Comparison of ENCODE assay signal across 9 cellular contexts in genomic region chr6:19851273-19852089, GRCh38. TPM values are rescaled to one million over a fixed set of nuclear protein-coding genes. Genes with fewer than 3 reads are reported as not detected.
DNase-seq lines count a peak whose midpoint lies in the region; ATAC-seq, FAIRE-seq and TF ChIP-seq lines count a peak whose summit lies in the region.
"Had no signal": no experiment of that assay in that cellular context is flagged by ENCODE, and none has a peak within 500 bp of the region (broad histone marks: within the 10 kb centered on the region; RNA-seq: fewer than 3 reads in every experiment).

No MANE protein-coding gene starts in this region.

- no peaks in the 10 kb centered on the region for H3K9me3 Mint-ChIP-seq in glutamatergic neuron (ENCODE audit: unreplicated experiment)
- peaks cover 7% of the 10 kb centered on the region for H3K9me3 Mint-ChIP-seq in stimulated activated memory B cell treated with anti-CD40 and anti-IgM and Interleukin-4, amounts not matched to agents 10 μg/mL and 1 μg/mL and 100 μg/mL, for 72 hours

- DNase-seq in AG08396 (ENCODE audit: low spot score) (peak; percentile 92), NCI-H1694 (lab: John Stamatoyannopoulos, UW) (peak; percentile 72), glutamatergic neuron (no peak), pulmonary artery endothelial cell (ENCODE audit: low read depth, low spot score) (peak; percentile 5)

- peaks cover 4% of the 10 kb centered on the region for H3K27me3 Mint-ChIP-seq in glutamatergic neuron (ENCODE audit: unreplicated experiment)
- no peaks in the 10 kb centered on the region for H3K27me3 Mint-ChIP-seq in stimulated activated memory B cell treated with anti-CD40 and anti-IgM and Interleukin-4, amounts not matched to agents 10 μg/mL and 1 μg/mL and 100 μg/mL, for 72 hours

- peak; percentile 53 for TF ChIP-seq CTCF in glutamatergic neuron (IDR thresholded peaks at IDR 0.05; ENCODE audit: partially characterized antibody, unreplicated experiment)

- peak; percentile 96 for FAIRE-seq in TTC549 (lab: Jason Lieb, UNC)
- FAIRE-seq: GM18507 had no signal

- peak; percentile 61 for ATAC-seq in GM21786 (IDR thresholded peaks at IDR 0.05; ENCODE audit: unreplicated experiment)
- ATAC-seq in stimulated activated memory B cell treated with anti-CD40 and anti-IgM and Interleukin-4, amounts not matched to agents 10 μg/mL and 1 μg/mL and 100 μg/mL, for 72 hours = no peak
- ATAC-seq in HG03097 (IDR thresholded peaks at IDR 0.05; ENCODE audit: low FRiP score, unreplicated experiment) = no peak

- no peak overlapping the region for H3K4me3 Mint-ChIP-seq in glutamatergic neuron (ENCODE audit: unreplicated experiment)
- no peak overlapping the region for H3K4me3 Mint-ChIP-seq in stimulated activated memory B cell treated with anti-CD40 and anti-IgM and Interleukin-4, amounts not matched to agents 10 μg/mL and 1 μg/mL and 100 μg/mL, for 72 hours

- H3K27ac Mint-ChIP-seq in glutamatergic neuron (ENCODE audit: unreplicated experiment) = no peak overlapping the region
- H3K27ac Mint-ChIP-seq in stimulated activated memory B cell treated with anti-CD40 and anti-IgM and Interleukin-4, amounts not matched to agents 10 μg/mL and 1 μg/mL and 100 μg/mL, for 72 hours = no peak overlapping the region

- no peaks in the 10 kb centered on the region for H3K4me1 Mint-ChIP-seq in glutamatergic neuron (ENCODE audit: low read depth, unreplicated experiment)
- H3K4me1 Mint-ChIP-seq in stimulated activated memory B cell treated with anti-CD40 and anti-IgM and Interleukin-4, amounts not matched to agents 10 μg/mL and 1 μg/mL and 100 μg/mL, for 72 hours = no peaks in the 10 kb centered on the region

- peaks cover 4% of the 10 kb centered on the region for H3K36me3 Mint-ChIP-seq in glutamatergic neuron (ENCODE audit: unreplicated experiment)
- no peaks in the 10 kb centered on the region for H3K36me3 Mint-ChIP-seq in stimulated activated memory B cell treated with anti-CD40 and anti-IgM and Interleukin-4, amounts not matched to agents 10 μg/mL and 1 μg/mL and 100 μg/mL, for 72 hours

RNA-seq across cellular contexts. Expression of gene ID4, which starts 14.3 kb away (rescaled TPM):
- total RNA-seq in glutamatergic neuron (ENCODE audit: unreplicated experiment) = 6.3 TPM
- under 0.01 and 0.04 TPM in 2 replicates for total RNA-seq in pulmonary artery endothelial cell
